In the genomic region with DNA sequence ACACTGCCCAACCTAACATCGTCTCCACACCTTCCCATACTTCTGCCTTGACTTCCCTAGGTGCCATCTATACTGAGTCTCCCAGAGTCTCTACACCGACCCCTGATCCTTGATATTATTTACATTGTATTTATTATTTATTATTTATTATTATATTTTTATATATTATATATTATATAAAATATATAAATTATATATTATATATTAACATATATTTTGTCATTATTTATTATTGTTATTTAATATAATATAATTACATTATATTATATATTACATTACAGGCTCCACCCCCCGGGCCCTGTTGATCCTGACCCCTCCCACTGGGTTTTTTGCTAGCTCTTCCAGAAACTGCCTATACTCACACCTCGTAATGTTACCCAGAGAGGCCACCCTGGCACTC, we compare ENCODE assay signal across 22 cellular contexts. TPM values are rescaled to one million over a fixed set of nuclear protein-coding genes. Genes with fewer than 3 reads are reported as not detected.
DNase-seq lines count a peak whose midpoint lies in the region; ATAC-seq, FAIRE-seq and TF ChIP-seq lines count a peak whose summit lies in the region.
"Had no signal": no experiment of that assay in that cellular context is flagged by ENCODE, and none has a peak within 500 bp of the region (broad histone marks: within the 10 kb centered on the region; RNA-seq: fewer than 3 reads in every experiment).

No MANE protein-coding gene starts in this region.

- no peak for ATAC-seq in GM21576 (IDR thresholded peaks at IDR 0.05; ENCODE audit: unreplicated experiment)
- ATAC-seq in GM19351 (IDR thresholded peaks at IDR 0.05; ENCODE audit: unreplicated experiment): no peak
- ATAC-seq: K562 had no signal

- peaks cover 43% of the 10 kb centered on the region for H3K36me3 ChIP-seq in astrocyte (ENCODE audit: insufficient read depth, low read length)

- FAIRE-seq in A204.1 (lab: Jason Lieb, UNC) (peak; percentile 79), G401.6 (lab: Jason Lieb, UNC) (peak; percentile 89), astrocyte (lab: Jason Lieb, UNC) (no peak)
- FAIRE-seq: D721Med, GM12892, GM18507, H1, HTR-8/SVneo, K562 had no signal

- no peaks in the 10 kb centered on the region for H3K27me3 ChIP-seq in astrocyte (ENCODE audit: insufficient read depth, low read length)

- H3K4me1 ChIP-seq in astrocyte (ENCODE audit: insufficient read depth, low read length): peaks cover 48% of the 10 kb centered on the region

- H4K20me1 ChIP-seq in astrocyte (ENCODE audit: insufficient read depth, low read length): peaks cover 52% of the 10 kb centered on the region

- H3K4me1 Mint-ChIP-seq in astrocyte (ENCODE audit: low read depth, unreplicated experiment): peaks cover 31% of the 10 kb centered on the region
- H3K4me1 Mint-ChIP-seq in neural crest cell: no peaks in the 10 kb centered on the region
- H3K4me1 Mint-ChIP-seq: B cell had no signal

- H3K9me3 ChIP-seq in astrocyte (ENCODE audit: insufficient read depth, low read depth, low read length): no peaks in the 10 kb centered on the region
- H3K9me3 ChIP-seq: Caco-2 had no signal

- H3K4me3 ChIP-seq in astrocyte (ENCODE audit: insufficient read depth, low read depth, low read length): no peak overlapping the region
- H3K4me3 ChIP-seq: K562 had no signal

- H3K27me3 Mint-ChIP-seq in astrocyte (ENCODE audit: low read depth, unreplicated experiment): no peaks in the 10 kb centered on the region
- H3K27me3 Mint-ChIP-seq in neural crest cell (ENCODE audit: low read depth): no peaks in the 10 kb centered on the region
- H3K27me3 Mint-ChIP-seq: CD4-positive, alpha-beta T cell had no signal

- no peak for TF ChIP-seq CTCF in astrocyte (IDR thresholded peaks at IDR 0.05; ENCODE audit: insufficient read depth, low read depth, low read length)
- no peak for TF ChIP-seq CTCF in neural crest cell (conservative IDR thresholded peaks at IDR 0.05)

- H3K4me2 ChIP-seq in astrocyte (ENCODE audit: low read length): no peak overlapping the region

- H3K27ac ChIP-seq in astrocyte (ENCODE audit: low read depth, low read length): no peak overlapping the region
- H3K27ac ChIP-seq: C4-2B had no signal

- H3K9ac ChIP-seq in astrocyte (ENCODE audit: low read length): no peak overlapping the region

- H3K9me3 Mint-ChIP-seq in astrocyte (ENCODE audit: unreplicated experiment): no peaks in the 10 kb centered on the region
- no peaks in the 10 kb centered on the region for H3K9me3 Mint-ChIP-seq in neural crest cell
- H3K9me3 Mint-ChIP-seq: CD4-positive, alpha-beta T cell; H9 had no signal

- no peak overlapping the region for H3K27ac Mint-ChIP-seq in astrocyte (ENCODE audit: unreplicated experiment)
- peak overlapping the region; percentile 4 for H3K27ac Mint-ChIP-seq in neural crest cell (ENCODE audit: unreplicated experiment)
- H3K27ac Mint-ChIP-seq: B cell; CD4-positive, alpha-beta T cell; H9 had no signal

- no peak overlapping the region for H2AFZ ChIP-seq in astrocyte (ENCODE audit: low read depth, low read length)

- no peak for DNase-seq in astrocyte (ENCODE audit: low read depth)
- DNase-seq in neural crest cell (ENCODE audit: low read depth, low spot score): no peak
- no peak for DNase-seq in kidney tubule cell (ENCODE audit: low spot score)
- no peak for DNase-seq in NCI-H226
- DNase-seq: 8988T; Caco-2; CD4-positive, alpha-beta T cell; GDM1; H9; IMR-90 had no signal

- H3K4me3 Mint-ChIP-seq in astrocyte (ENCODE audit: unreplicated experiment): peak overlapping the region; percentile 9
- H3K4me3 Mint-ChIP-seq in neural crest cell: no peak overlapping the region
- H3K4me3 Mint-ChIP-seq: B cell; CD4-positive, alpha-beta T cell; H9 had no signal

- H3K79me2 ChIP-seq in astrocyte (ENCODE audit: insufficient read depth, low read length): peaks cover 29% of the 10 kb centered on the region

- H3K36me3 Mint-ChIP-seq in astrocyte (ENCODE audit: low read depth, unreplicated experiment) (peaks cover 44% of the 10 kb centered on the region), neural crest cell (ENCODE audit: low read depth) (peaks cover 19% of the 10 kb centered on the region)

RNA-seq across cellular contexts. Expression of a gene that starts 18.4 kb away (rescaled TPM):
- total RNA-seq in astrocyte (93.4 and 107 TPM in 2 replicates), neural crest cell (141 and 147 TPM in 2 replicates)

RNA-seq across cellular contexts. Expression of a gene that starts 26.6 kb away (rescaled TPM):
- total RNA-seq in astrocyte (297 and 302 TPM in 2 replicates), neural crest cell (76.2 and 78.5 TPM in 2 replicates)

RNA-seq across cellular contexts. Expression of a gene that starts 32.9 kb away (rescaled TPM):
- total RNA-seq in astrocyte: 655 and 663 TPM in 2 replicates
- 12.2 and 13.1 TPM in 2 replicates for total RNA-seq in neural crest cell

RNA-seq across cellular contexts. Expression of a gene that starts 41.7 kb away (rescaled TPM):
- 2.2 and 2.4 TPM in 2 replicates for total RNA-seq in astrocyte
- total RNA-seq in neural crest cell: 24.9 and 25.4 TPM in 2 replicates
- total RNA-seq: B cell; CD4-positive, alpha-beta T cell; IMR-90 had no signal

Comparison
In these comparisons a context has a peak if more than half of its experiments do, and no peak if none do; other contexts are left out.
1. RNA of a gene that starts 32.9 kb away (total RNA-seq): 655 to 663 TPM in astrocyte; 12.2 to 13.1 TPM in neural crest cell; every median in the first group is over 10 times any median in the second.